Comparison of ENCODE assay signal across 13 cellular contexts in genomic region chr22:36320553-36320952, GRCh38.
A peak's percentile ranks its signal among the peaks of the same experiment; 100 is the strongest.
DNase-seq lines count a peak whose midpoint lies in the region; ATAC-seq and TF ChIP-seq lines count a peak whose summit lies in the region.
"Had no signal": no experiment of that assay in that cellular context is flagged by ENCODE, and none has a peak within 500 bp of the region (broad histone marks: within the 10 kb centered on the region; RNA-seq: fewer than 3 reads in every experiment).

No MANE protein-coding gene starts in this region.

- H2AK5ac ChIP-seq in mesenchymal stem cell (ENCODE audit: low read length, severe bottlenecking): no peak overlapping the region

- H3K79me1 ChIP-seq in mesenchymal stem cell (replicated peaks; ENCODE audit: low read length, poor library complexity, severe bottlenecking): peaks cover 3% of the 10 kb centered on the region

- H3K27ac ChIP-seq in ascending aorta (peak overlapping the region; percentile 98 to 99), mesenchymal stem cell (ENCODE audit: low read length, poor library complexity, severe bottlenecking) (peak overlapping the region; percentile 9), subcutaneous abdominal adipose tissue (ENCODE audit: low read depth, low read length) (peak overlapping the region; percentile 29), ovary (no peak overlapping the region)

- no peaks in the 10 kb centered on the region for H3K27me3 ChIP-seq in ascending aorta
- H3K27me3 ChIP-seq in mesenchymal stem cell (ENCODE audit: control insufficient read depth in 1 of 2, insufficient read depth in 1 of 2, low read length in 2 of 2): no peaks in the 10 kb centered on the region
- no peaks in the 10 kb centered on the region for H3K27me3 ChIP-seq in subcutaneous abdominal adipose tissue (ENCODE audit: control insufficient read depth in 5 of 5, insufficient read depth in 4 of 5, low read length in 5 of 5)
- H3K27me3 ChIP-seq in ovary: no peaks in the 10 kb centered on the region
- H3K27me3 ChIP-seq: tibial nerve had no signal

- no peaks in the 10 kb centered on the region for H3K4me1 Mint-ChIP-seq in activated T-cell treated with anti-CD3 and anti-CD28 coated beads, Interleukin-2, amount 50 U/mL, for 72 hours (ENCODE audit: low read depth)
- H3K4me1 Mint-ChIP-seq in activated T-cell treated with anti-CD3 and anti-CD28 coated beads, Interleukin-2, amount 50 U/mL, for 4 hours (ENCODE audit: low read depth): no peaks in the 10 kb centered on the region

- TF ChIP-seq CTCF in ascending aorta (IDR thresholded peaks at IDR 0.05) (no peak), ovary (IDR thresholded peaks at IDR 0.05) (no peak)

- H4K8ac ChIP-seq in mesenchymal stem cell (ENCODE audit: low read length): no peak overlapping the region

- peaks cover 16 to 43% of the 10 kb centered on the region in 2 donors for H3K36me3 Mint-ChIP-seq in activated T-cell treated with anti-CD3 and anti-CD28 coated beads, Interleukin-2, amount 50 U/mL, for 72 hours (ENCODE audit: insufficient read depth in 2 of 2)
- H3K36me3 Mint-ChIP-seq in activated T-cell treated with anti-CD3 and anti-CD28 coated beads, Interleukin-2, amount 50 U/mL, for 4 hours (ENCODE audit: insufficient read depth): peaks cover 49% of the 10 kb centered on the region

- H3K4me3 ChIP-seq in ascending aorta: no peak overlapping the region
- H3K4me3 ChIP-seq in mesenchymal stem cell (ENCODE audit: insufficient read depth in 1 of 2, low read depth in 1 of 2, low read length in 2 of 2): no peak overlapping the region
- H3K4me3 ChIP-seq in subcutaneous abdominal adipose tissue (ENCODE audit: low read depth in 1 of 5, low read length in 5 of 5): no peak overlapping the region
- no peak overlapping the region for H3K4me3 ChIP-seq in ovary
- H3K4me3 ChIP-seq: tibial nerve had no signal

- H3K27ac Mint-ChIP-seq in activated T-cell treated with anti-CD3 and anti-CD28 coated beads, Interleukin-2, amount 50 U/mL, for 72 hours: peak overlapping the region; percentile 64

- WGBS in mesenchymal stem cell: 93% methylated on average over 9 of the region's 9 CpGs
- WGBS in ovary, 3 donors: 53 to 60% (median 58%) methylated on average over 9 of the region's 9 CpGs

- peak overlapping the region in 1 of 2 experiments; percentile 18 for H3K23ac ChIP-seq in mesenchymal stem cell (ENCODE audit: low read length in 2 of 2)

- no peak for TF ChIP-seq POLR2A in ovary (IDR thresholded peaks at IDR 0.05)

- no peak overlapping the region for H3K14ac ChIP-seq in mesenchymal stem cell (ENCODE audit: low read length in 2 of 2)

- no peak overlapping the region for H2BK120ac ChIP-seq in mesenchymal stem cell (ENCODE audit: low read depth, low read length)

- no peak overlapping the region for H2BK15ac ChIP-seq in mesenchymal stem cell (ENCODE audit: low read depth, poor library complexity, severe bottlenecking)

- H3K18ac ChIP-seq in mesenchymal stem cell (ENCODE audit: low read depth in 1 of 2, low read length in 2 of 2): no peak overlapping the region

- H3K4me2 ChIP-seq in mesenchymal stem cell (ENCODE audit: low read length, poor library complexity, severe bottlenecking): no peak overlapping the region

- intact Hi-C loops in ascending aorta (cut with DNase I) (no loop called here), ovary (cut with DNase I) (loop anchor here in 2 of 4 donors (5.0 to 10.0 kb wide), 2 partner anchors 64 to 147 kb away; partner anchors contain the start of gene MYH9 (in 1 of the 2))

- H3K9ac ChIP-seq in mesenchymal stem cell (ENCODE audit: low read length) (no peak overlapping the region), subcutaneous abdominal adipose tissue (ENCODE audit: low read length in 5 of 5) (no peak overlapping the region)

- no peak overlapping the region for H2BK5ac ChIP-seq in mesenchymal stem cell (ENCODE audit: low read depth, low read length, poor library complexity, severe bottlenecking)

- H3K9me3 ChIP-seq in ascending aorta (no peaks in the 10 kb centered on the region), mesenchymal stem cell (ENCODE audit: control insufficient read depth, low read length) (no peaks in the 10 kb centered on the region), subcutaneous abdominal adipose tissue (ENCODE audit: control insufficient read depth in 5 of 5, low read length in 5 of 5) (no peaks in the 10 kb centered on the region), ovary (no peaks in the 10 kb centered on the region)
- H3K9me3 ChIP-seq: tibial nerve had no signal

- H3K27me3 Mint-ChIP-seq in activated T-cell treated with anti-CD3 and anti-CD28 coated beads, Interleukin-2, amount 50 U/mL, for 72 hours (ENCODE audit: low read depth): no peaks in the 10 kb centered on the region
- no peaks in the 10 kb centered on the region for H3K27me3 Mint-ChIP-seq in activated T-cell treated with anti-CD3 and anti-CD28 coated beads, Interleukin-2, amount 50 U/mL, for 4 hours (ENCODE audit: low read depth)

- no peak for TF ChIP-seq EP300 in ovary (IDR thresholded peaks at IDR 0.05)

- H4K91ac ChIP-seq in mesenchymal stem cell (ENCODE audit: low read length): no peak overlapping the region

- no peak for ATAC-seq in activated T-cell treated with anti-CD3 and anti-CD28 coated beads, Interleukin-2, amount 50 U/mL, for 72 hours (replicated peaks in 1 of 2)
- no peak for ATAC-seq in activated T-cell treated with anti-CD3 and anti-CD28 coated beads, Interleukin-2, amount 50 U/mL, for 4 hours
- ATAC-seq in HG02588 (IDR thresholded peaks at IDR 0.05; ENCODE audit: unreplicated experiment): no peak

- no peak overlapping the region for H3K4me3 Mint-ChIP-seq in activated T-cell treated with anti-CD3 and anti-CD28 coated beads, Interleukin-2, amount 50 U/mL, for 72 hours
- H3K4me3 Mint-ChIP-seq in activated T-cell treated with anti-CD3 and anti-CD28 coated beads, Interleukin-2, amount 50 U/mL, for 4 hours: no peak overlapping the region

- no peak overlapping the region for H2AFZ ChIP-seq in mesenchymal stem cell (ENCODE audit: low read depth, low read length)

- no peaks in the 10 kb centered on the region for H3K9me3 Mint-ChIP-seq in activated T-cell treated with anti-CD3 and anti-CD28 coated beads, Interleukin-2, amount 50 U/mL, for 72 hours
- no peaks in the 10 kb centered on the region for H3K9me3 Mint-ChIP-seq in activated T-cell treated with anti-CD3 and anti-CD28 coated beads, Interleukin-2, amount 50 U/mL, for 4 hours

- H3K36me3 ChIP-seq in ascending aorta (peaks cover 89 to 91% of the 10 kb centered on the region in 2 donors), mesenchymal stem cell (ENCODE audit: control insufficient read depth in 1 of 2, insufficient read depth in 2 of 2, low read depth in 1 of 2, low read length in 2 of 2) (peaks cover 73 to 88% of the 10 kb centered on the region in 2 experiments), subcutaneous abdominal adipose tissue (ENCODE audit: control insufficient read depth in 5 of 5, insufficient read depth in 5 of 5, low read length in 5 of 5) (peaks cover 3 to 97% (median 88%) of the 10 kb centered on the region in 5 donors), ovary (no peaks in the 10 kb centered on the region)

- no peak overlapping the region for H3K4ac ChIP-seq in mesenchymal stem cell (ENCODE audit: low read depth in 1 of 2, low read length in 2 of 2)

- H3K4me1 ChIP-seq in ascending aorta (peaks cover 28 to 45% of the 10 kb centered on the region in 2 donors), mesenchymal stem cell (ENCODE audit: control insufficient read depth, insufficient read depth, low read depth, low read length) (peaks cover 38% of the 10 kb centered on the region), subcutaneous abdominal adipose tissue (ENCODE audit: control insufficient read depth in 5 of 5, insufficient read depth in 5 of 5, low read length in 5 of 5) (peaks cover 8 to 62% (median 31%) of the 10 kb centered on the region in 5 donors), ovary (ENCODE audit: insufficient read depth) (peaks cover 5% of the 10 kb centered on the region)

- DNase-seq in activated T-cell treated with anti-CD3 and anti-CD28 coated beads, Interleukin-2, amount 50 U/mL, for 72 hours: no peak
- DNase-seq in activated T-cell treated with anti-CD3 and anti-CD28 coated beads, Interleukin-2, amount 50 U/mL, for 4 hours: no peak
- no peak for DNase-seq in ascending aorta (ENCODE audit: low spot score in 2 of 2)
- DNase-seq in mesenchymal stem cell: no peak
- no peak for DNase-seq in GOT3 (lab: John Stamatoyannopoulos, UW)
- DNase-seq in ovary: no peak
- DNase-seq: activated CD4-positive, alpha-beta T cell treated with anti-CD3 and anti-CD28 coated beads for 48 hours; activated effector memory CD4-positive, alpha-beta T cell treated with Interleukin-2 at 50 U/mL for 16 hours; MV-4-11; NCI-H2171 treated with DMSO at 0.1 percent for 48 hours had no signal

- no peak overlapping the region for H2BK12ac ChIP-seq in mesenchymal stem cell (ENCODE audit: low read length in 2 of 2)

Comparison
In these comparisons a context has a peak if more than half of its experiments do, and no peak if none do; other contexts are left out.
1. H3K27ac ChIP-seq: peak in ascending aorta (2 of 2), mesenchymal stem cell (single experiment) and subcutaneous abdominal adipose tissue (single experiment); none in ovary (0 of 2).